Comparison of ENCODE assay signal across 1 cellular context in genomic region chr16:53773150-53773846, GRCh38.
TF ChIP-seq lines count a peak whose summit lies in the region.

No MANE protein-coding gene starts in this region.

TF ChIP-seq in SK-N-SH treated with all-trans-retinoic acid at 6 μM for 48 hours, 23 proteins besides CTCF, POLR2A, EP300 and RAD21 (continued from another document):
- TF ChIP-seq PATZ1 (CRISPR knock-in tag; IDR thresholded peaks at IDR 0.05; ENCODE audit: borderline replicate concordance): no peak
